Comparison of ENCODE assay signal across 15 cellular contexts in genomic region chr19:18158471-18158870, GRCh38. TPM values are rescaled to one million over a fixed set of nuclear protein-coding genes. Genes with fewer than 3 reads are reported as not detected.
DNase-seq lines count a peak whose midpoint lies in the region; FAIRE-seq and TF ChIP-seq lines count a peak whose summit lies in the region.
"Had no signal": no experiment of that assay in that cellular context is flagged by ENCODE, and none has a peak within 500 bp of the region (broad histone marks: within the 10 kb centered on the region; RNA-seq: fewer than 3 reads in every experiment).

No MANE protein-coding gene starts in this region.

- no peak overlapping the region for H2AFZ ChIP-seq in OCI-LY1 (ENCODE audit: low read length)

- no peaks in the 10 kb centered on the region for H3K9me3 ChIP-seq in HEK293 (ENCODE audit: control insufficient read depth, insufficient read depth, low read depth, low read length)
- no peaks in the 10 kb centered on the region for H3K9me3 ChIP-seq in OCI-LY1 (ENCODE audit: low read length)

- no peak for DNase-seq in caudate nucleus (lab: John Stamatoyannopoulos, UW)
- no peak for DNase-seq in activated CD4-positive, alpha-beta T cell treated with anti-CD3 and anti-CD28 coated beads, Interleukin-2, amount 50 U/mL, for 48 hours
- DNase-seq in NOMO-1 treated with dmso at 0.1 percent for 144 hours (lab: John Stamatoyannopoulos, UW; ENCODE audit: unreplicated experiment) = no peak
- DNase-seq in HTR-8/SVneo (ENCODE audit: insufficient read length, low spot score) = no peak
- DNase-seq: ACHN, DND-41, HFFc6, NCI-H146, NCI-H82, PC-3, RPMI8226 had no signal

- H3K4me1 ChIP-seq in HEK293 (ENCODE audit: control insufficient read depth, insufficient read depth, low read length) (peaks cover 12% of the 10 kb centered on the region), OCI-LY1 (ENCODE audit: insufficient read depth, low read length, severe bottlenecking) (peaks cover 51% of the 10 kb centered on the region)

- H4K20me1 ChIP-seq in OCI-LY1 (ENCODE audit: insufficient read depth, low read length) = no peaks in the 10 kb centered on the region

- POLR2A ChIA-PET in HEK293 (lab: Yijun Ruan, JAX) = interaction anchor here (0.7 kb wide), 1 partner anchor 637 kb away, joined by 3 read pairs; no protein-coding TSS in a partner anchor

- H3K36me3 ChIP-seq in HEK293 (ENCODE audit: control insufficient read depth in 2 of 2, insufficient read depth in 1 of 2, low read length in 2 of 2) (peaks cover 3 to 45% of the 10 kb centered on the region in 2 experiments; a peak in 2 of 3 replicates), OCI-LY1 (ENCODE audit: insufficient read depth, low read length) (peaks cover 27% of the 10 kb centered on the region; the same call in 1 of the 2 replicates)

- CTCF ChIA-PET in HEK293 (lab: Yijun Ruan, JAX) = interaction anchor here (0.6 to 1.4 kb wide), 5 partner anchors 10 to 53 kb away, joined by 3 to 6 read pairs (median 3); no protein-coding TSS in a partner anchor

- no peaks in the 10 kb centered on the region for H3F3A ChIP-seq in OCI-LY1 (ENCODE audit: insufficient read depth, low read length)

- H3K9me2 ChIP-seq in OCI-LY1 (ENCODE audit: low read depth, low read length) = no peaks in the 10 kb centered on the region

- no peak overlapping the region for H3K4me3 ChIP-seq in HEK293 (ENCODE audit: low read depth, low read length)
- no peak overlapping the region for H3K4me3 ChIP-seq in OCI-LY1 (ENCODE audit: low read depth, low read length, poor library complexity, severe bottlenecking)

- TF ChIP-seq CTCF in HEK293 (tag by site-specific recombination; IDR thresholded peaks at IDR 0.05) = no peak
- TF ChIP-seq CTCF in OCI-LY1 (IDR thresholded peaks at IDR 0.05; ENCODE audit: low read length) = no peak

- no peaks in the 10 kb centered on the region for H3K27me3 ChIP-seq in OCI-LY1 (ENCODE audit: insufficient read depth, low read length)

- H3K9ac ChIP-seq in OCI-LY1 (ENCODE audit: low read length) = no peak overlapping the region

- FAIRE-seq in HTR-8/SVneo (lab: Jason Lieb, UNC) = no peak
- FAIRE-seq: H1 had no signal

- no peak overlapping the region for H3K4me2 ChIP-seq in OCI-LY1 (ENCODE audit: low read length)

- H3K79me2 ChIP-seq in OCI-LY1 (ENCODE audit: insufficient read depth, low read length) = no peaks in the 10 kb centered on the region

- H3K27ac ChIP-seq in HEK293 (ENCODE audit: extremely low read depth, low read depth, low read length) = peak overlapping the region; percentile 85; the same call in 1 of the 2 replicates
- peak overlapping the region; percentile 65 for H3K27ac ChIP-seq in OCI-LY1 (ENCODE audit: low read depth, low read length, poor library complexity, severe bottlenecking)
- peak overlapping the region; percentile 88 for H3K27ac ChIP-seq in caudate nucleus (ENCODE audit: low read depth, low read length)
- H3K27ac ChIP-seq in temporal lobe (ENCODE audit: low read depth, low read length) = peak overlapping the region; percentile 98

TF ChIP-seq in HEK293, 187 proteins besides CTCF, POLR2A, EP300 and RAD21:
- TF ChIP-seq ZNF510 (tag by site-specific recombination; IDR thresholded peaks at IDR 0.05; ENCODE audit: insufficient replicate concordance) = no peak
- TF ChIP-seq ZNF704 (tag by site-specific recombination; IDR thresholded peaks at IDR 0.05) = no peak
- TF ChIP-seq ZNF580 (tag by site-specific recombination; IDR thresholded peaks at IDR 0.05) = peak; percentile 64; the same call in 1 of the 2 replicates
- TF ChIP-seq ZNF768 (tag by site-specific recombination; IDR thresholded peaks at IDR 0.05) = peak; percentile 96; the same call in 1 of the 2 replicates
- no peak for TF ChIP-seq HIC1 (tag by site-specific recombination; IDR thresholded peaks at IDR 0.05)
- no peak for TF ChIP-seq ZNF114 (tag by site-specific recombination; IDR thresholded peaks at IDR 0.05)
- TF ChIP-seq ZNF560 (tag by site-specific recombination; IDR thresholded peaks at IDR 0.05; ENCODE audit: borderline replicate concordance) = no peak
- no peak for TF ChIP-seq ZNF248 (tag by site-specific recombination; IDR thresholded peaks at IDR 0.05)
- TF ChIP-seq ZNF211 (tag by site-specific recombination; IDR thresholded peaks at IDR 0.05; ENCODE audit: low read depth) = no peak
- TF ChIP-seq KLF17 (tag by site-specific recombination; IDR thresholded peaks at IDR 0.05) = no peak
- TF ChIP-seq PATZ1 (tag by site-specific recombination; IDR thresholded peaks at IDR 0.05) = no peak
- TF ChIP-seq ZNF600 (tag by site-specific recombination; IDR thresholded peaks at IDR 0.05) = no peak
- no peak for TF ChIP-seq ZBTB7A (tag by site-specific recombination; IDR thresholded peaks at IDR 0.05; ENCODE audit: low read depth)
- TF ChIP-seq ZNF548 (tag by site-specific recombination; IDR thresholded peaks at IDR 0.05) = no peak
- no peak for TF ChIP-seq SALL2 (tag by site-specific recombination; IDR thresholded peaks at IDR 0.05; ENCODE audit: borderline replicate concordance)
- TF ChIP-seq, protein P1, sequence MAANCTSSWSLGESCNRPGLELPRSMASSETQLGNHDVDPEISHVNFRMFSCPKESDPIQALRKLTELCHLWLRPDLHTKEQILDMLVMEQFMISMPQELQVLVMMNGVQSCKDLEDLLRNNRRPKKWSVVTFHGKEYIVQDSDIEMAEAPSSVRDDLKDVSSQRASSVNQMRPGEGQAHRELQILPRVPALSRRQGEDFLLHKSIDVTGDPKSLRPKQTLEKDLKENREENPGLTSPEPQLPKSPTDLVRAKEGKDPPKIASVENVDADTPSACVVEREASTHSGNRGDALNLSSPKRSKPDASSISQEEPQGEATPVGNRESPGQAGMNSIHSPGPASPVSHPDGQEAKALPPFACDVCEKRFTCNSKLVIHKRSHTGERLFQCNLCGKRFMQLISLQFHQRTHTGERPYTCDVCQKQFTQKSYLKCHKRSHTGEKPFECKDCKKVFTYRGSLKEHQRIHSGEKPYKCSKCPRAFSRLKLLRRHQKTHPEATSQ (tag by site-specific recombination; IDR thresholded peaks at IDR 0.05) = no peak
- no peak for TF ChIP-seq ZNF514 (tag by site-specific recombination; IDR thresholded peaks at IDR 0.05)
- no peak for TF ChIP-seq ZBTB21 (tag by site-specific recombination; IDR thresholded peaks at IDR 0.05)

RNA-seq across cellular contexts. Expression of gene PIK3R2, which starts 5.5 kb away (rescaled TPM):
- 62.7 TPM for total RNA-seq in temporal lobe

RNA-seq across cellular contexts. Expression of gene IFI30, which starts 15.1 kb away (rescaled TPM):
- under 0.01 TPM for total RNA-seq in temporal lobe

RNA-seq across cellular contexts. Expression of gene MPV17L2, which starts 34.5 kb away (rescaled TPM):
- total RNA-seq in temporal lobe = 2.7 TPM

RNA-seq across cellular contexts. Expression of gene RAB3A, which starts 45.4 kb away (rescaled TPM):
- 44.7 TPM for total RNA-seq in temporal lobe
